Comparison of ENCODE assay signal across 8 cellular contexts in the genomic region with DNA sequence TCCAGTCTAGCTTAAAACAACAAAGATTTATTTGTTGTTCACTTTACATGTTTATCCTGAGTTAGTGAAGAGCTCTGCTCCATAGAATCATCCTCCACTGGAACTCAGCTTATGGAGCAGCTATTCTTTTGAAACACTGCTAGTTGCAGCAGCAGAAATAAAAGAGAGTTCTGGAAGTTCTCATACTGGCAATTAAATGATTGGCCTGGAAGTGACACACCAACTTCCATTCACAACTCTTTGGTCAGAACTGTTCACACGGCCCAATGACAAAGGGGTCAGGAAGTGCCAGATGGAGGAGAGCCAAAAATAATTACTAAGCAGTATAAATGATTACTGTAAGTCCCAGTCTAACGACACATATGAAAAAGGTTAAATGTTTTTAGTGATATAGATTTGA. TPM values are rescaled to one million over a fixed set of nuclear protein-coding genes. Genes with fewer than 3 reads are reported as not detected.
A peak's percentile ranks its signal among the peaks of the same experiment; 100 is the strongest.
DNase-seq lines count a peak whose midpoint lies in the region; ATAC-seq and TF ChIP-seq lines count a peak whose summit lies in the region.

No MANE protein-coding gene starts in this region.

- H3K9me3 Mint-ChIP-seq in activated CD4-positive, alpha-beta T cell treated with anti-CD3 and anti-CD28 coated beads for 36 hours (ENCODE audit: low read depth), result no peaks in the 10 kb centered on the region
- no peaks in the 10 kb centered on the region for H3K9me3 Mint-ChIP-seq in activated naive CD8-positive, alpha-beta T cell treated with anti-CD3 and anti-CD28 coated beads, Interleukin-2, amount 50 U/mL, for 24 hours

- no peak for DNase-seq in activated CD4-positive, alpha-beta T cell treated with anti-CD3 and anti-CD28 coated beads for 36 hours
- no peak for DNase-seq in activated CD4-positive, alpha-beta T cell treated with anti-CD3 and anti-CD28 coated beads for 4 hours
- DNase-seq in activated naive CD8-positive, alpha-beta T cell treated with anti-CD3 and anti-CD28 coated beads, Interleukin-2, amount 50 U/mL, for 24 hours, result no peak
- DNase-seq in hepatocyte (ENCODE audit: low spot score) (peak; percentile 10), thoracic aorta (ENCODE audit: low spot score) (no peak), NCI-H226 (no peak), GM19238 (ENCODE audit: insufficient read length, low spot score) (no peak)

- H3K9me2 ChIP-seq in hepatocyte (replicated peaks; ENCODE audit: insufficient read depth), result no peaks in the 10 kb centered on the region

- H3K4me3 ChIP-seq in hepatocyte, result no peak overlapping the region
- no peak overlapping the region for H3K4me3 ChIP-seq in thoracic aorta

- no peak overlapping the region for H2AFZ ChIP-seq in hepatocyte

- H3K4me2 ChIP-seq in hepatocyte, result no peak overlapping the region

- H3K27me3 ChIP-seq in hepatocyte (no peaks in the 10 kb centered on the region), thoracic aorta (replicated peaks; ENCODE audit: insufficient read depth) (no peaks in the 10 kb centered on the region)

- intact Hi-C loops in activated CD4-positive, alpha-beta T cell treated with anti-CD3 and anti-CD28 coated beads for 36 hours (cut with DNase I, micrococcal nuclease), result no loop called here

- peak overlapping the region; percentile 24 for H3K27ac Mint-ChIP-seq in activated CD4-positive, alpha-beta T cell treated with anti-CD3 and anti-CD28 coated beads for 36 hours
- peak overlapping the region; percentile 39 for H3K27ac Mint-ChIP-seq in activated naive CD8-positive, alpha-beta T cell treated with anti-CD3 and anti-CD28 coated beads, Interleukin-2, amount 50 U/mL, for 24 hours

- no peak overlapping the region for H3K27ac ChIP-seq in hepatocyte
- H3K27ac ChIP-seq in thoracic aorta, result peak overlapping the region in 1 of 2 donors; percentile 6

- no peaks in the 10 kb centered on the region for H3K4me1 ChIP-seq in hepatocyte (ENCODE audit: insufficient read depth)
- peaks cover 26 to 35% of the 10 kb centered on the region in 2 donors for H3K4me1 ChIP-seq in thoracic aorta (ENCODE audit: control insufficient read depth in 1 of 2, low read depth in 2 of 2)

- H3K27me3 Mint-ChIP-seq in activated CD4-positive, alpha-beta T cell treated with anti-CD3 and anti-CD28 coated beads for 36 hours, result no peaks in the 10 kb centered on the region
- H3K27me3 Mint-ChIP-seq in activated naive CD8-positive, alpha-beta T cell treated with anti-CD3 and anti-CD28 coated beads, Interleukin-2, amount 50 U/mL, for 24 hours, result no peaks in the 10 kb centered on the region

- TF ChIP-seq CTCF in hepatocyte (IDR thresholded peaks at IDR 0.05; ENCODE audit: poor library complexity) (no peak), thoracic aorta (IDR thresholded peaks at IDR 0.05) (no peak)

- no peak overlapping the region for H3K4me3 Mint-ChIP-seq in activated CD4-positive, alpha-beta T cell treated with anti-CD3 and anti-CD28 coated beads for 36 hours
- no peak overlapping the region for H3K4me3 Mint-ChIP-seq in activated naive CD8-positive, alpha-beta T cell treated with anti-CD3 and anti-CD28 coated beads, Interleukin-2, amount 50 U/mL, for 24 hours

- no peaks in the 10 kb centered on the region for H3K36me3 ChIP-seq in hepatocyte (replicated peaks; ENCODE audit: insufficient read depth, low read depth)
- no peaks in the 10 kb centered on the region for H3K36me3 ChIP-seq in thoracic aorta

- POLR2A ChIA-PET in activated CD4-positive, alpha-beta T cell treated with anti-CD3 and anti-CD28 coated beads for 36 hours (lab: Charles Lee), result no interaction called here

- H3K4me1 Mint-ChIP-seq in activated CD4-positive, alpha-beta T cell treated with anti-CD3 and anti-CD28 coated beads for 36 hours, result peaks cover 85% of the 10 kb centered on the region
- peaks cover 82% of the 10 kb centered on the region for H3K4me1 Mint-ChIP-seq in activated naive CD8-positive, alpha-beta T cell treated with anti-CD3 and anti-CD28 coated beads, Interleukin-2, amount 50 U/mL, for 24 hours

- CTCF ChIA-PET in activated CD4-positive, alpha-beta T cell treated with anti-CD3 and anti-CD28 coated beads for 36 hours (lab: Charles Lee), result interaction anchor here (0.6 to 1.8 kb wide), 6 partner anchors 9 to 385 kb away, joined by 3 to 10 read pairs (median 4); no protein-coding TSS in a partner anchor

- H3K9me3 ChIP-seq in hepatocyte (ENCODE audit: low read depth) (no peaks in the 10 kb centered on the region), thoracic aorta (no peaks in the 10 kb centered on the region)

- WGBS in hepatocyte (ENCODE audit: low lambda C conversion rate, missing lambda C conversion rate), result 62% methylated on average over 2 of the region's 2 CpGs

- ATAC-seq in activated CD4-positive, alpha-beta T cell treated with anti-CD3 and anti-CD28 coated beads for 36 hours, result no peak
- no peak for ATAC-seq in activated naive CD8-positive, alpha-beta T cell treated with anti-CD3 and anti-CD28 coated beads, Interleukin-2, amount 50 U/mL, for 24 hours
- ATAC-seq in thoracic aorta (ENCODE audit: insufficient number of reproducible peaks, low FRiP score, low read depth), result peak; percentile 72
- ATAC-seq in HG03139 (IDR thresholded peaks at IDR 0.05; ENCODE audit: unreplicated experiment), result no peak

- peaks cover 100% of the 10 kb centered on the region for H3K79me2 ChIP-seq in hepatocyte

- peaks cover 31% of the 10 kb centered on the region for H3K36me3 Mint-ChIP-seq in activated CD4-positive, alpha-beta T cell treated with anti-CD3 and anti-CD28 coated beads for 36 hours (ENCODE audit: low read depth)
- peaks cover 15% of the 10 kb centered on the region for H3K36me3 Mint-ChIP-seq in activated naive CD8-positive, alpha-beta T cell treated with anti-CD3 and anti-CD28 coated beads, Interleukin-2, amount 50 U/mL, for 24 hours (ENCODE audit: low read depth)

- peaks cover 99% of the 10 kb centered on the region for H4K20me1 ChIP-seq in hepatocyte (ENCODE audit: insufficient read depth, poor library complexity, severe bottlenecking)

RNA-seq across cellular contexts. Expression of gene FBXO11, which starts 39.1 kb away (rescaled TPM):
- total RNA-seq in activated CD4-positive, alpha-beta T cell treated with anti-CD3 and anti-CD28 coated beads for 36 hours, result 10 to 100 TPM; 33.0 to 40.3 TPM
- 41.9 and 63.9 TPM in 2 replicates for total RNA-seq in hepatocyte
- polyA plus RNA-seq in hepatocyte, result 22.4 and 24.5 TPM in 2 replicates
- 10 to 100 TPM; 53.8 to 99.8 TPM for total RNA-seq in thoracic aorta
